8 cellular contexts compared by ENCODE assay signal in genomic region chr2:64873472-64873924, GRCh38.
A peak's percentile ranks its signal among the peaks of the same experiment; 100 is the strongest.
DNase-seq lines count a peak whose midpoint lies in the region; ATAC-seq lines count a peak whose summit lies in the region.

No MANE protein-coding gene starts in this region.

- 1% methylated on average over 13 to 14 of the region's 14 CpGs for WGBS in aorta, 2 donors

- ATAC-seq in GM21619 (IDR thresholded peaks at IDR 0.05; ENCODE audit: unreplicated experiment): peak; percentile 84
- peak; percentile 85 for ATAC-seq in aorta (ENCODE audit: low FRiP score)

- H3K4me1 ChIP-seq in rectal smooth muscle tissue (ENCODE audit: control insufficient read depth, insufficient read depth, low read length) (no peaks in the 10 kb centered on the region), aorta (ENCODE audit: control insufficient read depth in 1 of 2, insufficient read depth in 2 of 2, low read length in 2 of 2) (no peaks in the 10 kb centered on the region)

- no peaks in the 10 kb centered on the region for H3K9me3 ChIP-seq in aorta (ENCODE audit: control insufficient read depth, low read length)

- H3K36me3 ChIP-seq in rectal smooth muscle tissue (ENCODE audit: control insufficient read depth, insufficient read depth, low read length) (no peaks in the 10 kb centered on the region), aorta (ENCODE audit: control insufficient read depth in 1 of 2, insufficient read depth in 2 of 2, low read length in 1 of 2) (no peaks in the 10 kb centered on the region)

- peak; percentile 93 for DNase-seq in ELF-1 (ENCODE audit: low read depth, low spot score)
- DNase-seq in Jurkat, Clone E6-1 (ENCODE audit: low read depth, low spot score): no peak
- peak; percentile 62 for DNase-seq in SHP77 treated with DMSO at 0.1 percent for 48 hours (lab: John Stamatoyannopoulos, UW)
- peak; percentile 79 for DNase-seq in activated gamma-delta T cell treated with Interleukin-2 at 50 U/mL for 16 hours
- DNase-seq in cardiac septum (ENCODE audit: low spot score): peak; percentile 93
- DNase-seq in aorta: peak; percentile 82 to 95

- no peak overlapping the region for H3K9ac ChIP-seq in rectal smooth muscle tissue (ENCODE audit: low read length)

- intact Hi-C loops in cardiac septum (cut with DNase I): loop anchor here (5.0 to 10.0 kb wide), 2 partner anchors 541 to 819 kb away; no protein-coding TSS in a partner anchor
- intact Hi-C loops in aorta (cut with DNase I): loop anchor here in 1 of 2 donors (5.0 to 10.0 kb wide), 2 partner anchors 286 to 539 kb away; no protein-coding TSS in a partner anchor

- no peak overlapping the region for H3K27ac ChIP-seq in rectal smooth muscle tissue (ENCODE audit: low read depth, low read length)
- H3K27ac ChIP-seq in aorta (ENCODE audit: low read depth in 1 of 2, low read length in 2 of 2): no peak overlapping the region

- H3K27me3 ChIP-seq in rectal smooth muscle tissue (ENCODE audit: control insufficient read depth, insufficient read depth, low read length): no peaks in the 10 kb centered on the region
- H3K27me3 ChIP-seq in aorta (ENCODE audit: control insufficient read depth in 1 of 2, insufficient read depth in 2 of 2, low read length in 1 of 2): no peaks in the 10 kb centered on the region

- H3K4me3 ChIP-seq in Jurkat, Clone E6-1 (ENCODE audit: low read length): peak overlapping the region; percentile 11
- H3K4me3 ChIP-seq in rectal smooth muscle tissue (ENCODE audit: low read length): peak overlapping the region; percentile 47
- H3K4me3 ChIP-seq in aorta (ENCODE audit: low read length in 2 of 2): no peak overlapping the region

Comparison
In these comparisons a context has a peak if more than half of its experiments do, and no peak if none do; other contexts are left out.
1. H3K4me3 ChIP-seq: peak in Jurkat, Clone E6-1 (single experiment) and rectal smooth muscle tissue (single experiment); none in aorta (0 of 2).